Comparison of ENCODE assay signal across 1 cellular context in genomic region chr2:237391140-237391539, GRCh38.
TF ChIP-seq lines count a peak whose summit lies in the region.

No MANE protein-coding gene starts in this region.

TF ChIP-seq in SK-N-SH, 30 proteins besides CTCF, POLR2A, EP300 and RAD21:
- TF ChIP-seq GATA2 (CRISPR knock-in tag; IDR thresholded peaks at IDR 0.05) (peak; percentile 33), PBX3 (IDR thresholded peaks at IDR 0.05) (0 out of 2 replicates have a peak, but pooled peaks have one; percentile 5), MEF2A (IDR thresholded peaks at IDR 0.05; ENCODE audit: borderline replicate concordance, low read depth) (no peak)
